ENCODE assay signal across 12 cellular contexts in genomic region chr16:70701036-70701435, GRCh38. TPM values are rescaled to one million over a fixed set of nuclear protein-coding genes. Genes with fewer than 3 reads are reported as not detected.
A peak's percentile ranks its signal among the peaks of the same experiment; 100 is the strongest.
DNase-seq lines count a peak whose midpoint lies in the region; ATAC-seq and TF ChIP-seq lines count a peak whose summit lies in the region.
"Had no signal": no experiment of that assay in that cellular context is flagged by ENCODE, and none has a peak within 500 bp of the region (broad histone marks: within the 10 kb centered on the region; RNA-seq: fewer than 3 reads in every experiment).

No MANE protein-coding gene starts in this region.

- H3K27ac Mint-ChIP-seq in Caco-2 (ENCODE audit: unreplicated experiment): peak overlapping the region; percentile 60
- H3K27ac Mint-ChIP-seq in WTC11: peak overlapping the region; percentile 41; the same call in 1 of the 2 replicates

- H3K79me2 ChIP-seq in fibroblast of lung (ENCODE audit: control insufficient read depth, insufficient read depth, low read length) (no peaks in the 10 kb centered on the region), SK-N-SH (ENCODE audit: insufficient read depth) (no peaks in the 10 kb centered on the region)

- DNase-seq in Caco-2 (no peak), WTC11 (ENCODE audit: low spot score) (no peak), fibroblast of lung (ENCODE audit: low read depth in 2 of 2) (no peak), NCI-H1694 treated with DMSO at 0.1 percent for 48 hours (lab: John Stamatoyannopoulos, UW) (no peak), SK-N-SH (no peak)
- DNase-seq in stimulated activated naive CD4-positive, alpha-beta T cell treated with Interleukin-2 at 50 U/mL for 16 hours (lab: John Stamatoyannopoulos, UW): no peak
- DNase-seq: CD8-positive, alpha-beta memory T cell; islet precursor cell; T-helper 2 cell had no signal

- H3K9me2 ChIP-seq in SK-N-SH: no peaks in the 10 kb centered on the region

- H3K27me3 Mint-ChIP-seq in Caco-2 (ENCODE audit: insufficient read depth, unreplicated experiment): no peaks in the 10 kb centered on the region
- no peaks in the 10 kb centered on the region for H3K27me3 Mint-ChIP-seq in WTC11 (ENCODE audit: low read depth)
- H3K27me3 Mint-ChIP-seq: CD8-positive, alpha-beta memory T cell had no signal

- TF ChIP-seq CTCF in Caco-2 (IDR thresholded peaks at IDR 0.05; ENCODE audit: insufficient read depth in 1 of 2, low read depth in 1 of 2, low read length in 1 of 2, severe bottlenecking in 1 of 2, unreplicated experiment in 1 of 2) (no peak), WTC11 (IDR thresholded peaks at IDR 0.05) (no peak), fibroblast of lung (conservative IDR thresholded peaks at IDR 0.05 in 1 of 2, IDR thresholded peaks at IDR 0.05 in 1 of 2; ENCODE audit: low read depth in 1 of 2, low read length in 2 of 2) (no peak), SK-N-SH (IDR thresholded peaks at IDR 0.05) (no peak)

- H2AFZ ChIP-seq in fibroblast of lung (ENCODE audit: low read length): no peak overlapping the region
- no peak overlapping the region for H2AFZ ChIP-seq in SK-N-SH (ENCODE audit: low read depth)
- H2AFZ ChIP-seq: parathyroid adenoma had no signal

- POLR2A ChIA-PET in Caco-2 (lab: Charles Lee) (no interaction called here), WTC11 (lab: Charles Lee) (interaction anchor here (1.0 kb wide), 1 partner anchor 13 kb away, joined by 3 read pairs; no protein-coding TSS in a partner anchor), SK-N-SH (lab: Yijun Ruan, JAX) (interaction anchor here (0.6 to 0.8 kb wide), 2 partner anchors 16 to 39 kb away, joined by 3 read pairs; no protein-coding TSS in a partner anchor)

- no peak for TF ChIP-seq RAD21 in SK-N-SH (IDR thresholded peaks at IDR 0.05; ENCODE audit: low read length)

- no peaks in the 10 kb centered on the region for H3K27me3 ChIP-seq in Caco-2 (replicated peaks; ENCODE audit: control insufficient read depth, insufficient read depth, low read length)
- H3K27me3 ChIP-seq in fibroblast of lung (ENCODE audit: control insufficient read depth, insufficient read depth, low read length): no peaks in the 10 kb centered on the region
- no peaks in the 10 kb centered on the region for H3K27me3 ChIP-seq in skeletal muscle tissue (ENCODE audit: control insufficient read depth in 3 of 3, insufficient read depth in 3 of 3, low read length in 3 of 3)
- no peaks in the 10 kb centered on the region for H3K27me3 ChIP-seq in SK-N-SH (ENCODE audit: insufficient read depth)

- CTCF ChIA-PET in Caco-2 (lab: Charles Lee) (no interaction called here), WTC11 (lab: Charles Lee) (no interaction called here), SK-N-SH (lab: Yijun Ruan, JAX) (interaction anchor here (0.8 to 1.7 kb wide), 3 partner anchors 11 to 99 kb away, joined by 3 read pairs; no protein-coding TSS in a partner anchor)

- H3K36me3 Mint-ChIP-seq in Caco-2 (ENCODE audit: insufficient read depth, unreplicated experiment) (peaks cover 6% of the 10 kb centered on the region), WTC11 (peaks cover 2% of the 10 kb centered on the region; the same call in 1 of the 2 replicates)

- H3K4me3 Mint-ChIP-seq in Caco-2 (ENCODE audit: unreplicated experiment) (no peak overlapping the region), WTC11 (no peak overlapping the region)

- no peaks in the 10 kb centered on the region for H3K36me3 ChIP-seq in Caco-2 (ENCODE audit: control insufficient read depth, insufficient read depth, low read length)
- no peaks in the 10 kb centered on the region for H3K36me3 ChIP-seq in fibroblast of lung (ENCODE audit: control insufficient read depth, insufficient read depth, low read length)
- no peaks in the 10 kb centered on the region for H3K36me3 ChIP-seq in skeletal muscle tissue (ENCODE audit: control insufficient read depth in 3 of 3, insufficient read depth in 3 of 3, low read length in 3 of 3)
- H3K36me3 ChIP-seq in SK-N-SH (replicated peaks in 1 of 2; ENCODE audit: control insufficient read depth in 1 of 2, insufficient read depth in 2 of 2, low read length in 1 of 2): no peaks in the 10 kb centered on the region

- H3K4me3 ChIP-seq in Caco-2 (ENCODE audit: low read depth, low read length) (no peak overlapping the region), fibroblast of lung (replicated peaks in 1 of 4; ENCODE audit: control extremely low read depth in 1 of 4, insufficient read depth in 1 of 4, low read depth in 3 of 4, low read length in 4 of 4) (no peak overlapping the region), skeletal muscle tissue (ENCODE audit: low read length in 3 of 3) (no peak overlapping the region), SK-N-SH (ENCODE audit: low read depth in 2 of 2, low read length in 1 of 2) (no peak overlapping the region)

- H3K4me2 ChIP-seq in fibroblast of lung (ENCODE audit: extremely low read depth, insufficient read depth, low read length) (no peak overlapping the region), SK-N-SH (no peak overlapping the region)

- ATAC-seq in WTC11: no peak
- no peak for ATAC-seq in GM18858 (IDR thresholded peaks at IDR 0.05; ENCODE audit: unreplicated experiment)

- 96% methylated on average over 3 of the region's 3 CpGs for WGBS in SK-N-SH (ENCODE audit: low lambda C conversion rate)

- H3K9me3 ChIP-seq in Caco-2 (no peaks in the 10 kb centered on the region), fibroblast of lung (ENCODE audit: control insufficient read depth, insufficient read depth, low read depth, low read length) (no peaks in the 10 kb centered on the region), skeletal muscle tissue (ENCODE audit: control insufficient read depth in 3 of 3, low read length in 3 of 3) (no peaks in the 10 kb centered on the region), SK-N-SH (no peaks in the 10 kb centered on the region)

- H4K20me1 ChIP-seq in fibroblast of lung (ENCODE audit: control insufficient read depth, extremely low read depth, insufficient read depth, low read length) (no peaks in the 10 kb centered on the region), SK-N-SH (ENCODE audit: insufficient read depth) (no peaks in the 10 kb centered on the region)

- H3K9me3 Mint-ChIP-seq in Caco-2 (ENCODE audit: unreplicated experiment): no peaks in the 10 kb centered on the region
- no peaks in the 10 kb centered on the region for H3K9me3 Mint-ChIP-seq in WTC11
- H3K9me3 Mint-ChIP-seq: CD8-positive, alpha-beta memory T cell had no signal

- peaks cover 14% of the 10 kb centered on the region for H3F3A ChIP-seq in SK-N-SH (replicated peaks; ENCODE audit: insufficient read depth)

- H3K4me1 ChIP-seq in Caco-2 (peaks cover 5% of the 10 kb centered on the region), fibroblast of lung (ENCODE audit: control insufficient read depth, extremely low read depth, insufficient read depth, low read length) (peaks cover 49% of the 10 kb centered on the region), skeletal muscle tissue (ENCODE audit: control insufficient read depth in 3 of 3, insufficient read depth in 3 of 3, low read length in 3 of 3) (peaks cover 72 to 99% (median 87%) of the 10 kb centered on the region in 3 donors), SK-N-SH (ENCODE audit: control insufficient read depth in 1 of 2, insufficient read depth in 2 of 2, low read depth in 1 of 2, low read length in 1 of 2) (peaks cover 40 to 82% of the 10 kb centered on the region in 2 experiments; a peak in 3 of 4 replicates)

- H3K27ac ChIP-seq in fibroblast of lung (ENCODE audit: insufficient read depth, low read length): peak overlapping the region; percentile 10
- peak overlapping the region; percentile 90 for H3K27ac ChIP-seq in skeletal muscle tissue (ENCODE audit: low read depth, low read length)
- peak overlapping the region in 1 of 2 experiments; percentile 96; a peak in 2 of 4 replicates for H3K27ac ChIP-seq in SK-N-SH (ENCODE audit: low read depth in 2 of 2, low read length in 1 of 2)

- peaks cover 6% of the 10 kb centered on the region for H3K4me1 Mint-ChIP-seq in Caco-2 (ENCODE audit: low read depth, unreplicated experiment)
- peaks cover 9% of the 10 kb centered on the region; the same call in 1 of the 2 replicates for H3K4me1 Mint-ChIP-seq in WTC11

- H3K9ac ChIP-seq in fibroblast of lung (ENCODE audit: insufficient read depth, low read length): no peak overlapping the region
- peak overlapping the region in 2 of 3 donors; percentile 33 to 62 for H3K9ac ChIP-seq in skeletal muscle tissue (ENCODE audit: low read depth in 1 of 3, low read length in 3 of 3)
- H3K9ac ChIP-seq in SK-N-SH: no peak overlapping the region
- H3K9ac ChIP-seq: parathyroid adenoma had no signal

- intact Hi-C loops in Caco-2 (cut with micrococcal nuclease; ENCODE audit: unreplicated experiment): no loop called here

- BruUV-seq in Caco-2 (replicated peaks; lab: Mats Ljungman, UMichigan): no TSS peak

- TF ChIP-seq EP300 in SK-N-SH (IDR thresholded peaks at IDR 0.05; ENCODE audit: borderline replicate concordance in 1 of 2, low read depth in 1 of 2, low read length in 1 of 2): no peak

TF ChIP-seq in WTC11, 78 proteins besides CTCF, POLR2A, EP300 and RAD21 (continues in another document):
- no peak for TF ChIP-seq ATF1 (CRISPR knock-in tag; IDR thresholded peaks at IDR 0.05)
- TF ChIP-seq MXD4 (CRISPR knock-in tag; IDR thresholded peaks at IDR 0.05; ENCODE audit: borderline replicate concordance): no peak
- TF ChIP-seq FOXJ3 (CRISPR knock-in tag; IDR thresholded peaks at IDR 0.05; ENCODE audit: borderline replicate concordance): no peak
- TF ChIP-seq MYBL2 (CRISPR knock-in tag; IDR thresholded peaks at IDR 0.05): no peak

TF ChIP-seq in SK-N-SH, 30 proteins besides CTCF, POLR2A, EP300 and RAD21 (continues in another document):
- no peak for TF ChIP-seq JUND (IDR thresholded peaks at IDR 0.05)
- TF ChIP-seq POLR2AphosphoS5 (IDR thresholded peaks at IDR 0.05; ENCODE audit: low read depth, low read length): no peak
- TF ChIP-seq RCOR1 (IDR thresholded peaks at IDR 0.05; ENCODE audit: low read length): no peak
- TF ChIP-seq CHD2 (IDR thresholded peaks at IDR 0.05; ENCODE audit: low read length, partially characterized antibody): no peak

RNA-seq across cellular contexts. Expression of gene MTSS2, which starts 15.2 kb away (rescaled TPM):
- 45.5 and 64.1 TPM in 2 replicates for total RNA-seq in Caco-2 (2022)
- 28.3 to 34.9 TPM (median 31.2 TPM) in 3 replicates for total RNA-seq in WTC11 (2021)
- total RNA-seq in fibroblast of lung: 81.7 and 126 TPM in 2 replicates
- 90.4 and 131 TPM in 2 replicates for polyA plus RNA-seq in fibroblast of lung
- 128 and 258 TPM in 2 replicates for polyA plus RNA-seq in fibroblast of lung (2012)
- 86.5 and 259 TPM in 2 replicates for polyA minus RNA-seq in fibroblast of lung (ENCODE audit: low replicate concordance)
- total RNA-seq in skeletal muscle tissue: 18.8 TPM
- polyA plus RNA-seq in SK-N-SH (2012; rRNA removed): 41.3 and 54.1 TPM in 2 replicates
- polyA plus RNA-seq in SK-N-SH (2012; cell fraction: cytosol; rRNA removed): 25.3 and 37.7 TPM in 2 replicates
- polyA plus RNA-seq in SK-N-SH (2012; cell fraction: nucleus; rRNA removed): 114 and 150 TPM in 2 replicates
- polyA plus RNA-seq: CD8-positive, alpha-beta memory T cell had no signal

RNA-seq across cellular contexts. Expression of gene IL34, which starts 54.7 kb away (rescaled TPM):
- total RNA-seq in Caco-2 (2022) (0.49 and 0.50 TPM in 2 replicates), WTC11 (2021) (6.0 to 8.8 TPM (median 7.5 TPM) in 3 replicates), fibroblast of lung (5.1 and 5.4 TPM in 2 replicates), skeletal muscle tissue (6.8 TPM)
- polyA plus RNA-seq in fibroblast of lung (0.45 and 0.70 TPM in 2 replicates), SK-N-SH (2012; rRNA removed) (0.18 and 0.19 TPM in 2 replicates)
- 0.81 and 1.0 TPM in 2 replicates for polyA plus RNA-seq in fibroblast of lung (2012)
- 0.94 and 2.4 TPM in 2 replicates for polyA minus RNA-seq in fibroblast of lung (ENCODE audit: low replicate concordance)
- 0.17 and 0.26 TPM in 2 replicates for polyA plus RNA-seq in SK-N-SH (2012; cell fraction: cytosol; rRNA removed)
- 0.27 and 0.36 TPM in 2 replicates for polyA plus RNA-seq in SK-N-SH (2012; cell fraction: nucleus; rRNA removed)
- total RNA-seq: CD8-positive, alpha-beta memory T cell had no signal
- polyA plus RNA-seq: CD8-positive, alpha-beta memory T cell had no signal

Comparison
In these comparisons a context has a peak if more than half of its experiments do, and no peak if none do; other contexts are left out.
1. H3K9ac ChIP-seq: peak in skeletal muscle tissue (2 of 3); none in fibroblast of lung (single experiment) and SK-N-SH (single experiment).